Comparison of ENCODE assay signal across 8 cellular contexts in the genomic region with DNA sequence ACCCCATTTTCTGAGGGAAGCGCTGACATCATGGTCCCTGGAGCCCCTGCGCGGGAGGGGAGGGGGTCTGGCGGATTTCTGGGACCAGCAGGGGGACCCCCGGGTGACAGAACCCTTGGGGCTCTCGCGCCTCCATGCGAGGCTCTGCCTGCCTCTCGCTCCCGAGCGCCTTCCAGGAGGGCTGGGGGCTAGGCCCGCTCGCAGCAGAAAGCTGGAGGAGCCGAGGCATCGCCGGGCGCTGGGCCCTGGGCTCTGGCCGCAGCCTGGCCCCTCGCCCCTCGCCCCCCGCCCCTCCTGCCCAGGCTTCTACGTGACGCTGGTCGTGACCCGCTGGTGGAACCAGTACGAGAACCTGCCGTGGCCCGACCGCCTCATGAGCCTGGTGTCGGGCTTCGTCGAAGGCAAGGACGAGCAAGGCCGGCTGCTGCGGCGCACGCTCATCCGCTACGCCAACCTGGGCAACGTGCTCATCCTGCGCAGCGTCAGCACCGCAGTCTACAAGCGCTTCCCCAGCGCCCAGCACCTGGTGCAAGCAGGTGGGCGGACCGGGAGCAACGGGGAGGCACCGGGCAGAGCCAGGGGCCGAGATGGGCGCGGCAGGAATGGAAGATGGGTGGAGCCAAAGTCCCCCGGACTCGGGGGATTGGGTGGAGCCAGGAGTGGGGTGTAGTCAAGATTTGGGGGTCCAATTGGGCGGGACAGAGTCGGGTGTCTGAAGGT. TPM values are rescaled to one million over a fixed set of nuclear protein-coding genes. Genes with fewer than 3 reads are reported as not detected.
DNase-seq lines count a peak whose midpoint lies in the region; ATAC-seq and TF ChIP-seq lines count a peak whose summit lies in the region.

No MANE protein-coding gene starts in this region.

- no peaks in the 10 kb centered on the region for H3K9me3 ChIP-seq in lower lobe of right lung
- no peaks in the 10 kb centered on the region for H3K9me3 ChIP-seq in tibial artery

- intact Hi-C loops in activated naive CD4-positive, alpha-beta T cell treated with anti-CD3 and anti-CD28 coated beads for 36 hours (cut with micrococcal nuclease) = loop anchor here (2.0 kb wide), 1 partner anchor 127 kb away; no protein-coding TSS in a partner anchor
- intact Hi-C loops in lower lobe of right lung (cut with DNase I) (no loop called here), tibial artery (cut with DNase I; ENCODE audit: low total_unique reads) (no loop called here)

- peaks cover 8% of the 10 kb centered on the region for H3K4me1 Mint-ChIP-seq in activated naive CD4-positive, alpha-beta T cell treated with anti-CD3 and anti-CD28 coated beads for 36 hours (ENCODE audit: low read depth)
- peaks cover 23% of the 10 kb centered on the region for H3K4me1 Mint-ChIP-seq in chondrocyte (ENCODE audit: low read depth)

- H3K36me3 Mint-ChIP-seq in activated naive CD4-positive, alpha-beta T cell treated with anti-CD3 and anti-CD28 coated beads for 36 hours (ENCODE audit: low read depth) = no peaks in the 10 kb centered on the region
- H3K36me3 Mint-ChIP-seq in chondrocyte (ENCODE audit: low read depth) = peaks cover 2% of the 10 kb centered on the region

- peak; percentile 57 to 61 for ATAC-seq in lower lobe of right lung

- H3K4me1 ChIP-seq in lower lobe of right lung (peaks cover 27% of the 10 kb centered on the region), tibial artery (peaks cover 0 to 17% (median 13%) of the 10 kb centered on the region in 4 donors)

- H3K4me3 ChIP-seq in lower lobe of right lung = peak overlapping the region; percentile 57
- peak overlapping the region; percentile 42 to 50 for H3K4me3 ChIP-seq in tibial artery

- peaks cover 10% of the 10 kb centered on the region for H3K27me3 ChIP-seq in lower lobe of right lung (ENCODE audit: low read depth)
- peaks cover 0 to 11% of the 10 kb centered on the region in 2 donors for H3K27me3 ChIP-seq in tibial artery

- CTCF ChIA-PET in activated naive CD4-positive, alpha-beta T cell treated with anti-CD3 and anti-CD28 coated beads for 36 hours (lab: Charles Lee) = interaction anchor here (1.0 to 1.4 kb wide), 3 partner anchors 17 to 152 kb away, joined by 3 to 5 read pairs (median 3); no protein-coding TSS in a partner anchor

- in situ Hi-C loops in KBM-7 (cut with MboI; ENCODE audit: low pct_unique_long_range_greater_than_20kb, low sequenced_read_pairs) = loop anchor here (10.0 kb wide), 1 partner anchor 89 kb away; no protein-coding TSS in a partner anchor

- H3K27me3 Mint-ChIP-seq in activated naive CD4-positive, alpha-beta T cell treated with anti-CD3 and anti-CD28 coated beads for 36 hours (ENCODE audit: low read depth) = peaks cover 13% of the 10 kb centered on the region
- H3K27me3 Mint-ChIP-seq in chondrocyte (ENCODE audit: low read depth) = no peaks in the 10 kb centered on the region

- H3K27ac ChIP-seq in lower lobe of right lung = peak overlapping the region; percentile 90
- peak overlapping the region; percentile 56 to 61 for H3K27ac ChIP-seq in tibial artery

- H3K36me3 ChIP-seq in lower lobe of right lung = peaks cover 13% of the 10 kb centered on the region
- H3K36me3 ChIP-seq in tibial artery = peaks cover 0 to 8% (median 0%) of the 10 kb centered on the region in 3 donors

- no peak overlapping the region for H3K27ac Mint-ChIP-seq in activated naive CD4-positive, alpha-beta T cell treated with anti-CD3 and anti-CD28 coated beads for 36 hours
- H3K27ac Mint-ChIP-seq in chondrocyte (ENCODE audit: unreplicated experiment) = peak overlapping the region; percentile 89

- no peaks in the 10 kb centered on the region for H3K9me3 Mint-ChIP-seq in activated naive CD4-positive, alpha-beta T cell treated with anti-CD3 and anti-CD28 coated beads for 36 hours
- H3K9me3 Mint-ChIP-seq in chondrocyte (ENCODE audit: low read depth) = no peaks in the 10 kb centered on the region

- DNase-seq in activated naive CD4-positive, alpha-beta T cell treated with anti-CD3 and anti-CD28 coated beads for 36 hours = peak; percentile 56
- DNase-seq in activated naive CD4-positive, alpha-beta T cell treated with Interleukin-2 at 50 U/mL for 16 hours = no peak
- DNase-seq in chondrocyte (ENCODE audit: low spot score) = no peak
- peak; percentile 74 for DNase-seq in lower lobe of right lung
- peak in 1 of 2 donors; percentile 70 for DNase-seq in tibial artery
- no peak for DNase-seq in SHP77 (lab: John Stamatoyannopoulos, UW)
- no peak for DNase-seq in KBM-7
- no peak for DNase-seq in NOMO-1 treated with DMSO at 0.1 percent for 48 hours (lab: John Stamatoyannopoulos, UW; ENCODE audit: unreplicated experiment)

- H3K4me3 Mint-ChIP-seq in activated naive CD4-positive, alpha-beta T cell treated with anti-CD3 and anti-CD28 coated beads for 36 hours = peak overlapping the region; percentile 51
- peak overlapping the region; percentile 61 for H3K4me3 Mint-ChIP-seq in chondrocyte (ENCODE audit: unreplicated experiment)

- peak; percentile 45 for TF ChIP-seq CTCF in chondrocyte (IDR thresholded peaks at IDR 0.05)
- TF ChIP-seq CTCF in lower lobe of right lung (IDR thresholded peaks at IDR 0.05) = no peak
- TF ChIP-seq CTCF in tibial artery (IDR thresholded peaks at IDR 0.05) = no peak

RNA-seq across cellular contexts. Expression of a gene that starts 5.4 kb away (rescaled TPM):
- total RNA-seq in activated naive CD4-positive, alpha-beta T cell treated with anti-CD3 and anti-CD28 coated beads for 36 hours = under 1 TPM; 0.45 to 0.49 TPM
- total RNA-seq in chondrocyte (1.3 to 4.5 TPM (median 2.8 TPM) in 3 replicates), lower lobe of right lung (14.1 TPM)

RNA-seq across cellular contexts. Expression of a gene that starts 11.9 kb away (rescaled TPM):
- 1,000 to 10,000 TPM; 1,302 to 1,352 TPM for total RNA-seq in activated naive CD4-positive, alpha-beta T cell treated with anti-CD3 and anti-CD28 coated beads for 36 hours
- 3,793 to 4,450 TPM (median 3,807 TPM) in 3 replicates for total RNA-seq in chondrocyte
- total RNA-seq in lower lobe of right lung = 4,616 TPM

RNA-seq across cellular contexts. Expression of a gene that starts 38.2 kb away (rescaled TPM):
- under 1 TPM; 0.52 to 0.74 TPM for total RNA-seq in activated naive CD4-positive, alpha-beta T cell treated with anti-CD3 and anti-CD28 coated beads for 36 hours
- total RNA-seq in chondrocyte (9.7 to 24.7 TPM (median 24.1 TPM) in 3 replicates), lower lobe of right lung (11.4 TPM)

Comparison
In these comparisons a context has a peak if more than half of its experiments do, and no peak if none do; other contexts are left out.
1. DNase-seq: peak in activated naive CD4-positive, alpha-beta T cell treated with anti-CD3 and anti-CD28 coated beads for 36 hours (single experiment) and lower lobe of right lung (single experiment); none in activated naive CD4-positive, alpha-beta T cell treated with Interleukin-2 at 50 U/mL for 16 hours (single experiment), chondrocyte (single experiment), SHP77 (0 of 2), KBM-7 (single experiment) and NOMO-1 treated with DMSO at 0.1 percent for 48 hours (single experiment).